In genomic region chr5:36150676-36151433, GRCh38 we compare ENCODE assay signal across 8 cellular contexts. TPM values are rescaled to one million over a fixed set of nuclear protein-coding genes. Genes with fewer than 3 reads are reported as not detected.
DNase-seq lines count a peak whose midpoint lies in the region; ATAC-seq lines count a peak whose summit lies in the region.

No MANE protein-coding gene starts in this region.

- peak overlapping the region; percentile 95 to 99 (median 98) for H3K4me3 Mint-ChIP-seq in IgD-negative memory B cell

- H3K27me3 Mint-ChIP-seq in IgD-negative memory B cell: no peaks in the 10 kb centered on the region

- no peaks in the 10 kb centered on the region for H3K36me3 Mint-ChIP-seq in IgD-negative memory B cell
- H3K36me3 Mint-ChIP-seq in activated naive CD4-positive, alpha-beta T cell treated with anti-CD3 and anti-CD28 coated beads, Interleukin-2, amount 50 U/mL, for 72 hours: peaks cover 39 to 48% of the 10 kb centered on the region in 2 donors

- no peaks in the 10 kb centered on the region for H3K9me3 Mint-ChIP-seq in IgD-negative memory B cell
- no peaks in the 10 kb centered on the region for H3K9me3 Mint-ChIP-seq in activated naive CD4-positive, alpha-beta T cell treated with anti-CD3 and anti-CD28 coated beads, Interleukin-2, amount 50 U/mL, for 72 hours

- peak; percentile 34 for ATAC-seq in GM21423 (IDR thresholded peaks at IDR 0.05; ENCODE audit: unreplicated experiment)
- peak; percentile 24 to 42 for ATAC-seq in activated naive CD4-positive, alpha-beta T cell treated with anti-CD3 and anti-CD28 coated beads, Interleukin-2, amount 50 U/mL, for 72 hours

- intact Hi-C loops in head of caudate nucleus (cut with DNase I): loop anchor here (5.0 kb wide), 1 partner anchor 91 kb away; the partner anchor contains the start of gene NADK2

- peak overlapping the region; percentile 47 to 97 (median 92) for H3K27ac Mint-ChIP-seq in IgD-negative memory B cell
- peak overlapping the region; percentile 87 to 97 for H3K27ac Mint-ChIP-seq in activated naive CD4-positive, alpha-beta T cell treated with anti-CD3 and anti-CD28 coated beads, Interleukin-2, amount 50 U/mL, for 72 hours

- DNase-seq in CD1c-positive myeloid dendritic cell (ENCODE audit: extremely low spot score) (peak; percentile 33), RPMI8226 (peak; percentile 42), head of caudate nucleus (peak; percentile 38 to 84 (median 68)), pons (ENCODE audit: low spot score) (peak; percentile 32)
- peak in 1 of 2 donors; percentile 43 for DNase-seq in activated naive CD4-positive, alpha-beta T cell treated with anti-CD3 and anti-CD28 coated beads, Interleukin-2, amount 50 U/mL, for 72 hours (ENCODE audit: low spot score in 2 of 2)
- DNase-seq in NK-92 treated with Interleukin-12 subunit alpha and Interleukin-12 subunit beta, amount 100 ng/mL, for 24 hours (lab: John Stamatoyannopoulos, UW): no peak

- peaks cover 18 to 41% (median 36%) of the 10 kb centered on the region in 3 donors for H3K4me1 Mint-ChIP-seq in IgD-negative memory B cell

RNA-seq across cellular contexts. Expression of gene LMBRD2, which starts 0.8 kb away (rescaled TPM):
- polyA plus RNA-seq in IgD-negative memory B cell: 2.5 TPM
- 10 to 100 TPM in 1 of 2 donors, 1 to 10 TPM in 1; 6.7 to 12.9 TPM for total RNA-seq in activated naive CD4-positive, alpha-beta T cell treated with anti-CD3 and anti-CD28 coated beads, Interleukin-2, amount 50 U/mL, for 72 hours

RNA-seq across cellular contexts. Expression of gene SKP2, which starts 1.1 kb away (rescaled TPM):
- polyA plus RNA-seq in IgD-negative memory B cell: 17.3 TPM
- total RNA-seq in activated naive CD4-positive, alpha-beta T cell treated with anti-CD3 and anti-CD28 coated beads, Interleukin-2, amount 50 U/mL, for 72 hours: 10 to 100 TPM; 48.1 to 50.3 TPM
